ENCODE assay signal across 2 cellular contexts in genomic region chr2:58757971-58758370, GRCh38.
TF ChIP-seq lines count a peak whose summit lies in the region.

No MANE protein-coding gene starts in this region.

TF ChIP-seq in GM23338, 12 proteins besides CTCF, POLR2A, EP300 and RAD21 (continued from another document):
- no peak for TF ChIP-seq ZNF462 (CRISPR knock-in tag; IDR thresholded peaks at IDR 0.05)

TF ChIP-seq in GM12878, 131 proteins besides CTCF, POLR2A, EP300 and RAD21 (continued from another document):
- TF ChIP-seq RELB (IDR thresholded peaks at IDR 0.05; ENCODE audit: low read depth) (no peak), JUND (IDR thresholded peaks at IDR 0.05; ENCODE audit: low read depth, low read length) (no peak), PML (IDR thresholded peaks at IDR 0.05; ENCODE audit: low read length) (no peak), ZZZ3 (IDR thresholded peaks at IDR 0.05; ENCODE audit: control insufficient read depth, insufficient read length, low read depth) (no peak), SRF (IDR thresholded peaks at IDR 0.05; ENCODE audit: low read depth in 2 of 2, low read length in 2 of 2) (no peak), ZNF217 (IDR thresholded peaks at IDR 0.05) (no peak), MTA3 (IDR thresholded peaks at IDR 0.05; ENCODE audit: borderline replicate concordance, low read length) (no peak), CREM (IDR thresholded peaks at IDR 0.05; ENCODE audit: low read depth) (no peak), TCF3 (IDR thresholded peaks at IDR 0.05; ENCODE audit: borderline replicate concordance, insufficient read depth, low read depth, low read length) (no peak)
